ENCODE assay signal across 1 cellular context in genomic region chr2:53964237-53964952, GRCh38.
TF ChIP-seq lines count a peak whose summit lies in the region.

No MANE protein-coding gene starts in this region.

TF ChIP-seq in WTC11, 78 proteins besides CTCF, POLR2A, EP300 and RAD21 (continued from another document):
- TF ChIP-seq, protein P1, sequence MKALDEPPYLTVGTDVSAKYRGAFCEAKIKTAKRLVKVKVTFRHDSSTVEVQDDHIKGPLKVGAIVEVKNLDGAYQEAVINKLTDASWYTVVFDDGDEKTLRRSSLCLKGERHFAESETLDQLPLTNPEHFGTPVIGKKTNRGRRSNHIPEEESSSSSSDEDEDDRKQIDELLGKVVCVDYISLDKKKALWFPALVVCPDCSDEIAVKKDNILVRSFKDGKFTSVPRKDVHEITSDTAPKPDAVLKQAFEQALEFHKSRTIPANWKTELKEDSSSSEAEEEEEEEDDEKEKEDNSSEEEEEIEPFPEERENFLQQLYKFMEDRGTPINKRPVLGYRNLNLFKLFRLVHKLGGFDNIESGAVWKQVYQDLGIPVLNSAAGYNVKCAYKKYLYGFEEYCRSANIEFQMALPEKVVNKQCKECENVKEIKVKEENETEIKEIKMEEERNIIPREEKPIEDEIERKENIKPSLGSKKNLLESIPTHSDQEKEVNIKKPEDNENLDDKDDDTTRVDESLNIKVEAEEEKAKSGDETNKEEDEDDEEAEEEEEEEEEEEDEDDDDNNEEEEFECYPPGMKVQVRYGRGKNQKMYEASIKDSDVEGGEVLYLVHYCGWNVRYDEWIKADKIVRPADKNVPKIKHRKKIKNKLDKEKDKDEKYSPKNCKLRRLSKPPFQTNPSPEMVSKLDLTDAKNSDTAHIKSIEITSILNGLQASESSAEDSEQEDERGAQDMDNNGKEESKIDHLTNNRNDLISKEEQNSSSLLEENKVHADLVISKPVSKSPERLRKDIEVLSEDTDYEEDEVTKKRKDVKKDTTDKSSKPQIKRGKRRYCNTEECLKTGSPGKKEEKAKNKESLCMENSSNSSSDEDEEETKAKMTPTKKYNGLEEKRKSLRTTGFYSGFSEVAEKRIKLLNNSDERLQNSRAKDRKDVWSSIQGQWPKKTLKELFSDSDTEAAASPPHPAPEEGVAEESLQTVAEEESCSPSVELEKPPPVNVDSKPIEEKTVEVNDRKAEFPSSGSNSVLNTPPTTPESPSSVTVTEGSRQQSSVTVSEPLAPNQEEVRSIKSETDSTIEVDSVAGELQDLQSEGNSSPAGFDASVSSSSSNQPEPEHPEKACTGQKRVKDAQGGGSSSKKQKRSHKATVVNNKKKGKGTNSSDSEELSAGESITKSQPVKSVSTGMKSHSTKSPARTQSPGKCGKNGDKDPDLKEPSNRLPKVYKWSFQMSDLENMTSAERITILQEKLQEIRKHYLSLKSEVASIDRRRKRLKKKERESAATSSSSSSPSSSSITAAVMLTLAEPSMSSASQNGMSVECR (CRISPR knock-in tag; IDR thresholded peaks at IDR 0.05; ENCODE audit: borderline replicate concordance) = no peak
- TF ChIP-seq, protein P2, sequence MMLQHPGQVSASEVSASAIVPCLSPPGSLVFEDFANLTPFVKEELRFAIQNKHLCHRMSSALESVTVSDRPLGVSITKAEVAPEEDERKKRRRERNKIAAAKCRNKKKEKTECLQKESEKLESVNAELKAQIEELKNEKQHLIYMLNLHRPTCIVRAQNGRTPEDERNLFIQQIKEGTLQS (CRISPR knock-in tag; conservative IDR thresholded peaks at IDR 0.05) = no peak
- TF ChIP-seq OVOL2 (CRISPR knock-in tag; IDR thresholded peaks at IDR 0.05; ENCODE audit: borderline replicate concordance) (no peak), SP1 (CRISPR knock-in tag; conservative IDR thresholded peaks at IDR 0.05) (no peak), PREB (CRISPR knock-in tag; IDR thresholded peaks at IDR 0.05; ENCODE audit: borderline replicate concordance) (no peak), ZBTB43 (CRISPR knock-in tag; IDR thresholded peaks at IDR 0.05) (no peak), JAZF1 (CRISPR knock-in tag; IDR thresholded peaks at IDR 0.05) (no peak), ZNF671 (CRISPR knock-in tag; IDR thresholded peaks at IDR 0.05) (no peak), ZBTB21 (CRISPR knock-in tag; IDR thresholded peaks at IDR 0.05; ENCODE audit: borderline replicate concordance) (no peak), PRRX2 (CRISPR knock-in tag; IDR thresholded peaks at IDR 0.05) (no peak), GABPB1 (CRISPR knock-in tag; IDR thresholded peaks at IDR 0.05) (no peak)
- TF ChIP-seq, protein P3, sequence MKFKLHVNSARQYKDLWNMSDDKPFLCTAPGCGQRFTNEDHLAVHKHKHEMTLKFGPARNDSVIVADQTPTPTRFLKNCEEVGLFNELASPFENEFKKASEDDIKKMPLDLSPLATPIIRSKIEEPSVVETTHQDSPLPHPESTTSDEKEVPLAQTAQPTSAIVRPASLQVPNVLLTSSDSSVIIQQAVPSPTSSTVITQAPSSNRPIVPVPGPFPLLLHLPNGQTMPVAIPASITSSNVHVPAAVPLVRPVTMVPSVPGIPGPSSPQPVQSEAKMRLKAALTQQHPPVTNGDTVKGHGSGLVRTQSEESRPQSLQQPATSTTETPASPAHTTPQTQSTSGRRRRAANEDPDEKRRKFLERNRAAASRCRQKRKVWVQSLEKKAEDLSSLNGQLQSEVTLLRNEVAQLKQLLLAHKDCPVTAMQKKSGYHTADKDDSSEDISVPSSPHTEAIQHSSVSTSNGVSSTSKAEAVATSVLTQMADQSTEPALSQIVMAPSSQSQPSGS (CRISPR knock-in tag; IDR thresholded peaks at IDR 0.05; ENCODE audit: borderline replicate concordance, low read depth) = no peak
- TF ChIP-seq, protein P4, sequence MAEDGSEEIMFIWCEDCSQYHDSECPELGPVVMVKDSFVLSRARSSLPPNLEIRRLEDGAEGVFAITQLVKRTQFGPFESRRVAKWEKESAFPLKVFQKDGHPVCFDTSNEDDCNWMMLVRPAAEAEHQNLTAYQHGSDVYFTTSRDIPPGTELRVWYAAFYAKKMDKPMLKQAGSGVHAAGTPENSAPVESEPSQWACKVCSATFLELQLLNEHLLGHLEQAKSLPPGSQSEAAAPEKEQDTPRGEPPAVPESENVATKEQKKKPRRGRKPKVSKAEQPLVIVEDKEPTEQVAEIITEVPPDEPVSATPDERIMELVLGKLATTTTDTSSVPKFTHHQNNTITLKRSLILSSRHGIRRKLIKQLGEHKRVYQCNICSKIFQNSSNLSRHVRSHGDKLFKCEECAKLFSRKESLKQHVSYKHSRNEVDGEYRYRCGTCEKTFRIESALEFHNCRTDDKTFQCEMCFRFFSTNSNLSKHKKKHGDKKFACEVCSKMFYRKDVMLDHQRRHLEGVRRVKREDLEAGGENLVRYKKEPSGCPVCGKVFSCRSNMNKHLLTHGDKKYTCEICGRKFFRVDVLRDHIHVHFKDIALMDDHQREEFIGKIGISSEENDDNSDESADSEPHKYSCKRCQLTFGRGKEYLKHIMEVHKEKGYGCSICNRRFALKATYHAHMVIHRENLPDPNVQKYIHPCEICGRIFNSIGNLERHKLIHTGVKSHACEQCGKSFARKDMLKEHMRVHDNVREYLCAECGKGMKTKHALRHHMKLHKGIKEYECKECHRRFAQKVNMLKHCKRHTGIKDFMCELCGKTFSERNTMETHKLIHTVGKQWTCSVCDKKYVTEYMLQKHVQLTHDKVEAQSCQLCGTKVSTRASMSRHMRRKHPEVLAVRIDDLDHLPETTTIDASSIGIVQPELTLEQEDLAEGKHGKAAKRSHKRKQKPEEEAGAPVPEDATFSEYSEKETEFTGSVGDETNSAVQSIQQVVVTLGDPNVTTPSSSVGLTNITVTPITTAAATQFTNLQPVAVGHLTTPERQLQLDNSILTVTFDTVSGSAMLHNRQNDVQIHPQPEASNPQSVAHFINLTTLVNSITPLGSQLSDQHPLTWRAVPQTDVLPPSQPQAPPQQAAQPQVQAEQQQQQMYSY (CRISPR knock-in tag; IDR thresholded peaks at IDR 0.05) = no peak
- TF ChIP-seq, protein P5, sequence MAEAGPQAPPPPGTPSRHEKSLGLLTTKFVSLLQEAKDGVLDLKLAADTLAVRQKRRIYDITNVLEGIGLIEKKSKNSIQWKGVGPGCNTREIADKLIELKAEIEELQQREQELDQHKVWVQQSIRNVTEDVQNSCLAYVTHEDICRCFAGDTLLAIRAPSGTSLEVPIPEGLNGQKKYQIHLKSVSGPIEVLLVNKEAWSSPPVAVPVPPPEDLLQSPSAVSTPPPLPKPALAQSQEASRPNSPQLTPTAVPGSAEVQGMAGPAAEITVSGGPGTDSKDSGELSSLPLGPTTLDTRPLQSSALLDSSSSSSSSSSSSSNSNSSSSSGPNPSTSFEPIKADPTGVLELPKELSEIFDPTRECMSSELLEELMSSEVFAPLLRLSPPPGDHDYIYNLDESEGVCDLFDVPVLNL (CRISPR knock-in tag; IDR thresholded peaks at IDR 0.05; ENCODE audit: borderline replicate concordance, low read depth) = no peak
- TF ChIP-seq, protein P6, sequence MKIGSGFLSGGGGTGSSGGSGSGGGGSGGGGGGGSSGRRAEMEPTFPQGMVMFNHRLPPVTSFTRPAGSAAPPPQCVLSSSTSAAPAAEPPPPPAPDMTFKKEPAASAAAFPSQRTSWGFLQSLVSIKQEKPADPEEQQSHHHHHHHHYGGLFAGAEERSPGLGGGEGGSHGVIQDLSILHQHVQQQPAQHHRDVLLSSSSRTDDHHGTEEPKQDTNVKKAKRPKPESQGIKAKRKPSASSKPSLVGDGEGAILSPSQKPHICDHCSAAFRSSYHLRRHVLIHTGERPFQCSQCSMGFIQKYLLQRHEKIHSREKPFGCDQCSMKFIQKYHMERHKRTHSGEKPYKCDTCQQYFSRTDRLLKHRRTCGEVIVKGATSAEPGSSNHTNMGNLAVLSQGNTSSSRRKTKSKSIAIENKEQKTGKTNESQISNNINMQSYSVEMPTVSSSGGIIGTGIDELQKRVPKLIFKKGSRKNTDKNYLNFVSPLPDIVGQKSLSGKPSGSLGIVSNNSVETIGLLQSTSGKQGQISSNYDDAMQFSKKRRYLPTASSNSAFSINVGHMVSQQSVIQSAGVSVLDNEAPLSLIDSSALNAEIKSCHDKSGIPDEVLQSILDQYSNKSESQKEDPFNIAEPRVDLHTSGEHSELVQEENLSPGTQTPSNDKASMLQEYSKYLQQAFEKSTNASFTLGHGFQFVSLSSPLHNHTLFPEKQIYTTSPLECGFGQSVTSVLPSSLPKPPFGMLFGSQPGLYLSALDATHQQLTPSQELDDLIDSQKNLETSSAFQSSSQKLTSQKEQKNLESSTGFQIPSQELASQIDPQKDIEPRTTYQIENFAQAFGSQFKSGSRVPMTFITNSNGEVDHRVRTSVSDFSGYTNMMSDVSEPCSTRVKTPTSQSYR (CRISPR knock-in tag; IDR thresholded peaks at IDR 0.05) = no peak
TF ChIP-seq in WTC11: peak in this region for 0.
